ENCODE assay signal across 2 cellular contexts in the genomic region with DNA sequence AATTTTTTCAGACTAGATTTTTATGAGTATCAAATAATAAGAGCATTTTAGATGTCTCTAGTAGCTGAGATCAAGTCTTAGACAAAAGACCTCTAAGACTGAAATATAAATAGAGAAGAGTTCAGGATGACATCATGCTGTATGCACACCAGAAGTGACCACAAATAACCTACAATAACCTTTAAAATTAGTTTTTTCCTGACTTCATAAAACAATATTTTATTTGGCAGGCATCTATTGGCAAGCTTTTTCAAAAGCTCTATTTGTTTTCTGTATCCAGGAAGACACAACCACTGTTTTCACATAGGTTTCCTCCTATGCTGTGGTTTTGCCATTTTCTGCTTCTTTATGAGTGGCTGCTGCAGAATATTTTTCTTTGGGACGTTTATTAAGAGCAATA.
A peak's percentile ranks its signal among the peaks of the same experiment; 100 is the strongest.
TF ChIP-seq lines count a peak whose summit lies in the region.

No MANE protein-coding gene starts in this region.

TF ChIP-seq in IMR-90, 13 proteins besides CTCF, POLR2A, EP300 and RAD21 (continued from another document):
- no peak for TF ChIP-seq RCOR1 (IDR thresholded peaks at IDR 0.05; ENCODE audit: insufficient replicate concordance, low read length)
- TF ChIP-seq NFE2L2 (IDR thresholded peaks at IDR 0.05; ENCODE audit: low read depth, low read length), result no peak

TF ChIP-seq in HepG2, 621 proteins besides CTCF, POLR2A, EP300 and RAD21 (continued from another document):
- TF ChIP-seq ZNF83 (CRISPR knock-in tag; IDR thresholded peaks at IDR 0.05; ENCODE audit: borderline replicate concordance) (no peak), SMARCC2 (IDR thresholded peaks at IDR 0.05) (no peak), ATF7 (IDR thresholded peaks at IDR 0.05) (0 out of 2 replicates have a peak, but pooled peaks have one; percentile 14), ATF7 (CRISPR knock-in tag; IDR thresholded peaks at IDR 0.05) (no peak), MAFF (IDR thresholded peaks at IDR 0.05; ENCODE audit: low read depth, low read length) (no peak), ZNF878 (CRISPR knock-in tag; IDR thresholded peaks at IDR 0.05) (no peak)
- TF ChIP-seq, protein P1, sequence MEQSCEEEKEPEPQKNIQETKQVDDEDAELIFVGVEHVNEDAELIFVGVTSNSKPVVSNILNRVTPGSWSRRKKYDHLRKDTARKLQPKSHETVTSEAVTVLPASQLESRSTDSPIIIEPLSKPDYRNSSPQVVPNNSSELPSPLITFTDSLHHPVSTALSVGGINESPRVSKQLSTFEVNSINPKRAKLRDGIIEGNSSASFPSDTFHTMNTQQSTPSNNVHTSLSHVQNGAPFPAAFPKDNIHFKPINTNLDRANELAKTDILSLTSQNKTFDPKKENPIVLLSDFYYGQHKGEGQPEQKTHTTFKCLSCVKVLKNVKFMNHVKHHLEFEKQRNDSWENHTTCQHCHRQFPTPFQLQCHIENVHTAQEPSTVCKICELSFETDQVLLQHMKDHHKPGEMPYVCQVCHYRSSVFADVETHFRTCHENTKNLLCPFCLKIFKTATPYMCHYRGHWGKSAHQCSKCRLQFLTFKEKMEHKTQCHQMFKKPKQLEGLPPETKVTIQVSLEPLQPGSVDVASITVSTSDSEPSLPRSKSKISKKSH (CRISPR knock-in tag; IDR thresholded peaks at IDR 0.05; ENCODE audit: borderline replicate concordance), result no peak
